Comparison of ENCODE assay signal across 9 cellular contexts in the genomic region with DNA sequence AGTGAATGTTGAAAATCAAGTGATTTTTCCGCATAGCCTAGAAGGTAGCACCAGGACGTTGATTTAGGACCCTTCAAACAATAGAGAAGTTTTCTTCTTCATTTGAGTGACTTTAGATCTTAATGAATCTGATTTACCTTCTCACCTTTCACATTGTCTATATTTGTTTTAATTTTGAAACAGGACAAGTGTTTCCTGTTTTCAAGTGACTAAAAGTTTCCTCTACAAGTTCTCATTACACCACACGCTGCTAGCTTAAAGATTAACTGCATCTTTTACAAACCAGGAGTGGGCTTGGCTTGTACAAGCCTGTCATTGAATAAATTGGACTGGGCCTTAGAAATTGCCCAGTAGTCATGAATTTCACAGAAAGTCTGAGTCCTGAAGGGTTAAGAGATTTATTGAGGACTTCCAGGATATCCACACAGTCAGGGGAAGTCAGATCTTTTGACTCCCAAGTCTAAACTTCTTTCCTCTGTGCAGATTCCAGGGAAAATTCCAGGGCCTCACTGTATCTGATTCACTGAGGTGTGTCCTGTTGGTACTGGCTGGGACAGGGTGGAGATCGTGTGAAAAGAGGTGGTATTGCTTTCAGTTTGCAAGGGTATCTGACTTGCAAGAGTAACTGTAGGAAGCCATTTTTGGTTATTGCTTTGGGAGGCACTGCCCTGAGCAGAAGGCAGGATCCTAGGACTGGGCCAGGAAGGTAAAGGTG. TPM values are rescaled to one million over a fixed set of nuclear protein-coding genes. Genes with fewer than 3 reads are reported as not detected.
DNase-seq lines count a peak whose midpoint lies in the region; ATAC-seq, FAIRE-seq and TF ChIP-seq lines count a peak whose summit lies in the region.
"Had no signal": no experiment of that assay in that cellular context is flagged by ENCODE, and none has a peak within 500 bp of the region (broad histone marks: within the 10 kb centered on the region; RNA-seq: fewer than 3 reads in every experiment).

No MANE protein-coding gene starts in this region.

- ATAC-seq in GM21367 (IDR thresholded peaks at IDR 0.05; ENCODE audit: unreplicated experiment) = peak; percentile 41
- peak; percentile 46 for ATAC-seq in HG03457 (IDR thresholded peaks at IDR 0.05; ENCODE audit: unreplicated experiment)
- ATAC-seq in foreskin keratinocyte = peak; percentile 71
- ATAC-seq in gastroesophageal sphincter = no peak

- TF ChIP-seq CTCF in foreskin keratinocyte (conservative IDR thresholded peaks at IDR 0.05) (no peak), gastroesophageal sphincter (IDR thresholded peaks at IDR 0.05) (no peak), OCI-LY7 (conservative IDR thresholded peaks at IDR 0.05; ENCODE audit: low read length) (no peak)

- no peak overlapping the region for H3K4me2 ChIP-seq in OCI-LY7 (ENCODE audit: low read length)

- intact Hi-C loops in OCI-LY7 (cut with micrococcal nuclease; ENCODE audit: unreplicated experiment) = no loop called here

- TF ChIP-seq POLR2A in GM12892 (IDR thresholded peaks at IDR 0.05; ENCODE audit: low read depth, low read length) = no peak
- TF ChIP-seq POLR2A in H54 (IDR thresholded peaks at IDR 0.05; ENCODE audit: low read depth, low read length) = no peak
- TF ChIP-seq POLR2A in gastroesophageal sphincter (IDR thresholded peaks at IDR 0.05) = no peak

- H2AFZ ChIP-seq in OCI-LY7 (ENCODE audit: low read length) = no peak overlapping the region
- H2AFZ ChIP-seq: GM23248 had no signal

- no peaks in the 10 kb centered on the region for H4K20me1 ChIP-seq in OCI-LY7 (ENCODE audit: insufficient read depth, low read length)

- H3K9me3 ChIP-seq in gastroesophageal sphincter (no peaks in the 10 kb centered on the region), OCI-LY7 (ENCODE audit: low read length) (no peaks in the 10 kb centered on the region)

- H3K4me1 ChIP-seq in foreskin keratinocyte = peaks cover under 1% of the 10 kb centered on the region
- peaks cover 0 to 19% (median 7%) of the 10 kb centered on the region in 3 donors for H3K4me1 ChIP-seq in gastroesophageal sphincter
- no peaks in the 10 kb centered on the region for H3K4me1 ChIP-seq in OCI-LY7 (ENCODE audit: insufficient read depth, low read length, poor library complexity, severe bottlenecking)

- no peak for DNase-seq in GM12892 (ENCODE audit: insufficient read length)
- peak; percentile 24 to 70 for DNase-seq in foreskin keratinocyte
- no peak for DNase-seq in SHP77 treated with DMSO at 0.1 percent for 48 hours (lab: John Stamatoyannopoulos, UW)
- no peak for DNase-seq in H54 (ENCODE audit: insufficient read length, low spot score)
- no peak for DNase-seq in OCI-LY7 (ENCODE audit: low spot score)
- DNase-seq: GM23248 had no signal

- H3K27me3 ChIP-seq in foreskin keratinocyte (peaks cover 32% of the 10 kb centered on the region), gastroesophageal sphincter (peaks cover 34% of the 10 kb centered on the region)

- H3K36me3 ChIP-seq in gastroesophageal sphincter = no peaks in the 10 kb centered on the region
- H3K36me3 ChIP-seq in OCI-LY7 (ENCODE audit: insufficient read depth, low read length) = no peaks in the 10 kb centered on the region

- no peak for TF ChIP-seq EP300 in gastroesophageal sphincter (IDR thresholded peaks at IDR 0.05)

- 72% methylated on average over 3 to 4 of the region's 4 CpGs for WGBS in gastroesophageal sphincter (ENCODE audit: low coverage in 1 of 2), 2 donors

- no TSS peak for BruUV-seq in OCI-LY7 (replicated peaks; lab: Mats Ljungman, UMichigan)

- CTCF ChIA-PET in OCI-LY7 (lab: Charles Lee; ENCODE audit: unreplicated experiment) = no interaction called here

- peak; percentile 94 for FAIRE-seq in GM12892 (lab: Jason Lieb, UNC)
- no peak for FAIRE-seq in H54 (lab: Jason Lieb, UNC)

- H3K4me3 ChIP-seq in gastroesophageal sphincter (no peak overlapping the region), OCI-LY7 (ENCODE audit: low read depth, low read length, poor library complexity, severe bottlenecking) (no peak overlapping the region)
- H3K4me3 ChIP-seq: GM23248 had no signal

- H3K27ac ChIP-seq in foreskin keratinocyte (peak overlapping the region; percentile 46), gastroesophageal sphincter (no peak overlapping the region), OCI-LY7 (ENCODE audit: low read depth, low read length, poor library complexity, severe bottlenecking) (no peak overlapping the region)
- H3K27ac ChIP-seq: GM23248 had no signal

- POLR2A ChIA-PET in OCI-LY7 (lab: Charles Lee) = no interaction called here

- H3K79me2 ChIP-seq in OCI-LY7 (ENCODE audit: insufficient read depth, low read depth, low read length) = no peaks in the 10 kb centered on the region

- no peaks in the 10 kb centered on the region for H3K9me2 ChIP-seq in OCI-LY7 (ENCODE audit: insufficient read depth, low read length)

RNA-seq across cellular contexts. Expression of a gene that starts 3.4 kb away (rescaled TPM):
- polyA plus RNA-seq in GM12892 (2012; ENCODE audit: missing spikeins) = 13.0 TPM
- total RNA-seq in foreskin keratinocyte (0.07 and 0.14 TPM in 2 replicates), gastroesophageal sphincter (1 to 10 TPM in 2 of 4 donors, under 1 TPM in 1, not detected in 1; 0.89 to 1.8 (median 1.2) TPM), OCI-LY7 (2022) (not detected in 2 replicates)
- 0.01 and 0.03 TPM in 2 replicates for polyA plus RNA-seq in foreskin keratinocyte
- total RNA-seq in OCI-LY7 (2014; rRNA removed; shearing (Covaris generic)) = not detected in 2 replicates
- total RNA-seq: GM23248 had no signal
- polyA plus RNA-seq: GM23248 had no signal

Comparison
In these comparisons a context has a peak if more than half of its experiments do, and no peak if none do; other contexts are left out.
1. DNase-seq: peak in foreskin keratinocyte (2 of 2); none in GM12892 (single experiment), SHP77 treated with DMSO at 0.1 percent for 48 hours (single experiment), H54 (single experiment) and OCI-LY7 (single experiment).